13 cellular contexts compared by ENCODE assay signal in the genomic region with DNA sequence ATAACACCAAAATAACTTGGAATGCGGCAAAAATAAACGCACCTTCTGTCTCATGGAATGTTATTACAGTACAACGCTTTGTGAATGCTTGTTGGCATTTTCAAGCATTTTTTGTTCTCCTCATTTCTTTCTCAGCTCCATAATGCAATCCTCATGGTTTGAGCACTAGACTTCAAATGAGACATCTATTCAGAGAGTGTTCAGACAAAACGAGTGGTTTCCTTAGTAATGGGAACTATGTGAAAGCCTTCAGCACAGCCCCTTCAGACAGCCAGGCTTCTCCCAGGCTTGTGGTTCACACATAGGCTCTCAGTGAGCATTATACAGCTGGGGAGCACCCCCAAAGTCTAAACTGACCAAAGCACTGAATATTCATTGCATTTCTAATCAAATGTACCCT. TPM values are rescaled to one million over a fixed set of nuclear protein-coding genes. Genes with fewer than 3 reads are reported as not detected.
A peak's percentile ranks its signal among the peaks of the same experiment; 100 is the strongest.
DNase-seq lines count a peak whose midpoint lies in the region; ATAC-seq and TF ChIP-seq lines count a peak whose summit lies in the region.
"Had no signal": no experiment of that assay in that cellular context is flagged by ENCODE, and none has a peak within 500 bp of the region (broad histone marks: within the 10 kb centered on the region; RNA-seq: fewer than 3 reads in every experiment).

No MANE protein-coding gene starts in this region.

- intact Hi-C loops in breast epithelium (cut with DNase I; ENCODE audit: low total_unique reads): no loop called here

- POLR2A ChIA-PET in naive thymus-derived CD8-positive, alpha-beta T cell (lab: Charles Lee): interaction anchor here (0.6 to 5.5 kb wide), 11 partner anchors 12 to 486 kb away, joined by 3 to 66 read pairs (median 3); a partner anchor contains a TSS

- peaks cover 0 to 3% (median 0%) of the 10 kb centered on the region in 3 donors for H3K36me3 Mint-ChIP-seq in naive thymus-derived CD8-positive, alpha-beta T cell
- H3K36me3 Mint-ChIP-seq: mesothelial cell of epicardium had no signal

- H3K9me3 ChIP-seq in BLaER1 treated with 17β-estradiol and CSF1 and Interleukin-3, amounts not matched to agents 10 nM and 100 nM (replicated peaks in 1 of 11): peaks cover 0 to 10% (median 3%) of the 10 kb centered on the region in 11 experiments; a peak in 3 of 22 replicates
- H3K9me3 ChIP-seq in KOPT-K1 (ENCODE audit: insufficient read depth, low read length, poor library complexity, severe bottlenecking): peaks cover 5% of the 10 kb centered on the region
- H3K9me3 ChIP-seq in adipocyte (ENCODE audit: control insufficient read depth, low read length): no peaks in the 10 kb centered on the region
- H3K9me3 ChIP-seq in gastroesophageal sphincter: no peaks in the 10 kb centered on the region
- no peaks in the 10 kb centered on the region for H3K9me3 ChIP-seq in breast epithelium
- H3K9me3 ChIP-seq: heart right ventricle had no signal

- peak; percentile 76 for DNase-seq in adipocyte (ENCODE audit: low read depth)
- DNase-seq in naive thymus-derived CD8-positive, alpha-beta T cell: peak in 1 of 10 donors; percentile 12
- DNase-seq in cerebellar nuclear complex (lab: John Stamatoyannopoulos, UW): no peak
- no peak for DNase-seq in breast epithelium (ENCODE audit: low spot score in 2 of 2)
- DNase-seq: DMS 273 treated with DMSO at 0.1 percent for 48 hours, heart right ventricle, NCI-H1694 had no signal

- TF ChIP-seq POLR2A in gastroesophageal sphincter (IDR thresholded peaks at IDR 0.05) (no peak), breast epithelium (IDR thresholded peaks at IDR 0.05) (no peak)

- no peaks in the 10 kb centered on the region for H4K20me1 ChIP-seq in BLaER1 treated with 17β-estradiol and CSF1 and Interleukin-3, amounts not matched to agents 10 nM and 100 nM

- H3K27me3 Mint-ChIP-seq in naive thymus-derived CD8-positive, alpha-beta T cell: no peaks in the 10 kb centered on the region

- no peaks in the 10 kb centered on the region for H3K27me3 ChIP-seq in BLaER1 treated with 17β-estradiol and CSF1 and Interleukin-3, amounts not matched to agents 10 nM and 100 nM
- H3K27me3 ChIP-seq in adipocyte (replicated peaks; ENCODE audit: control insufficient read depth, insufficient read depth, low read length): no peaks in the 10 kb centered on the region
- no peaks in the 10 kb centered on the region for H3K27me3 ChIP-seq in gastroesophageal sphincter
- H3K27me3 ChIP-seq in breast epithelium: no peaks in the 10 kb centered on the region
- H3K27me3 ChIP-seq: heart right ventricle had no signal

- H3K27ac ChIP-seq in BLaER1 treated with 17β-estradiol and CSF1 and Interleukin-3, amounts not matched to agents 10 nM and 100 nM: peak overlapping the region in 1 of 11 experiments; percentile 34; a peak in 1 of 22 replicates
- H3K27ac ChIP-seq in KOPT-K1 (ENCODE audit: low read depth, low read length, poor library complexity, severe bottlenecking) (peak overlapping the region; percentile 95), gastroesophageal sphincter (no peak overlapping the region), breast epithelium (no peak overlapping the region)
- H3K27ac ChIP-seq: heart right ventricle had no signal

- peaks cover 5 to 34% (median 28%) of the 10 kb centered on the region in 10 experiments; a peak in 19 of 20 replicates for H3K4me1 ChIP-seq in BLaER1 treated with 17β-estradiol and CSF1 and Interleukin-3, amounts not matched to agents 10 nM and 100 nM
- H3K4me1 ChIP-seq in adipocyte (ENCODE audit: control insufficient read depth, insufficient read depth, low read length) (peaks cover 3% of the 10 kb centered on the region), gastroesophageal sphincter (peaks cover 0 to 6% (median 0%) of the 10 kb centered on the region in 3 donors), breast epithelium (no peaks in the 10 kb centered on the region)

- TF ChIP-seq CTCF in gastroesophageal sphincter (IDR thresholded peaks at IDR 0.05) (no peak), breast epithelium (IDR thresholded peaks at IDR 0.05) (no peak)

- H3K4me1 Mint-ChIP-seq in naive thymus-derived CD8-positive, alpha-beta T cell: peaks cover 19 to 65% (median 58%) of the 10 kb centered on the region in 4 donors

- ATAC-seq in naive thymus-derived CD8-positive, alpha-beta T cell: peak in 1 of 2 donors; percentile 10
- ATAC-seq in GM18517 (IDR thresholded peaks at IDR 0.05; ENCODE audit: unreplicated experiment) (no peak), gastroesophageal sphincter (no peak)
- ATAC-seq: heart right ventricle, Panc1 had no signal

- no peaks in the 10 kb centered on the region for H3K9me3 Mint-ChIP-seq in naive thymus-derived CD8-positive, alpha-beta T cell

- no peak overlapping the region for H3K9ac ChIP-seq in BLaER1 treated with 17β-estradiol and CSF1 and Interleukin-3, amounts not matched to agents 10 nM and 100 nM
- no peak overlapping the region for H3K9ac ChIP-seq in adipocyte (ENCODE audit: low read length)

- H3K27ac Mint-ChIP-seq in naive thymus-derived CD8-positive, alpha-beta T cell: peak overlapping the region; percentile 80 to 97 (median 87)
- H3K27ac Mint-ChIP-seq: mesothelial cell of epicardium had no signal

- no peak for TF ChIP-seq EP300 in gastroesophageal sphincter (IDR thresholded peaks at IDR 0.05)

- H3K4me3 Mint-ChIP-seq in naive thymus-derived CD8-positive, alpha-beta T cell: peak overlapping the region; percentile 14 to 84 (median 66)
- H3K4me3 Mint-ChIP-seq: mesothelial cell of epicardium had no signal

- 46 to 59% methylated on average over 4 of the region's 4 CpGs for WGBS in gastroesophageal sphincter (ENCODE audit: low coverage in 1 of 2), 2 donors

- H3K4me2 ChIP-seq in BLaER1 treated with 17β-estradiol and CSF1 and Interleukin-3, amounts not matched to agents 10 nM and 100 nM: peak overlapping the region in 7 of 11 experiments; percentile 4 to 74 (median 54); a peak in 9 of 22 replicates

- no peaks in the 10 kb centered on the region for H3K36me3 ChIP-seq in BLaER1 treated with 17β-estradiol and CSF1 and Interleukin-3, amounts not matched to agents 10 nM and 100 nM
- H3K36me3 ChIP-seq in KOPT-K1 (ENCODE audit: insufficient read depth, low read length) (no peaks in the 10 kb centered on the region), adipocyte (ENCODE audit: control insufficient read depth, insufficient read depth, low read length, severe bottlenecking) (no peaks in the 10 kb centered on the region), gastroesophageal sphincter (no peaks in the 10 kb centered on the region), breast epithelium (no peaks in the 10 kb centered on the region)
- H3K36me3 ChIP-seq: heart right ventricle had no signal

- H3K4me3 ChIP-seq in BLaER1 treated with 17β-estradiol and CSF1 and Interleukin-3, amounts not matched to agents 10 nM and 100 nM: no peak overlapping the region
- H3K4me3 ChIP-seq in adipocyte (ENCODE audit: low read length) (no peak overlapping the region), gastroesophageal sphincter (no peak overlapping the region), breast epithelium (no peak overlapping the region)
- H3K4me3 ChIP-seq: heart right ventricle had no signal

RNA-seq across cellular contexts. Expression of a gene that starts 8.6 kb away (rescaled TPM):
- total RNA-seq in naive thymus-derived CD8-positive, alpha-beta T cell: 100 to 1,000 TPM; 332 to 337 TPM
- 100 to 1,000 TPM; 127 to 241 (median 223) TPM for polyA plus RNA-seq in naive thymus-derived CD8-positive, alpha-beta T cell
- total RNA-seq in gastroesophageal sphincter (1 to 10 TPM in 1 of 4 donors, under 1 TPM in 2, not detected in 1; 0.23 to 1.6 (median 0.40) TPM), breast epithelium (1 to 10 TPM; 1.6 to 2.4 (median 1.6) TPM)

Comparison
In these comparisons a context has a peak if more than half of its experiments do, and no peak if none do; other contexts are left out.
1. RNA of a gene that starts 8.6 kb away (total RNA-seq): 332 to 337 TPM in naive thymus-derived CD8-positive, alpha-beta T cell; 1.6 to 2.4 TPM in breast epithelium and 0.23 to 1.6 TPM in gastroesophageal sphincter; every median in the first group is over 10 times any median in the second.